In the genomic region with DNA sequence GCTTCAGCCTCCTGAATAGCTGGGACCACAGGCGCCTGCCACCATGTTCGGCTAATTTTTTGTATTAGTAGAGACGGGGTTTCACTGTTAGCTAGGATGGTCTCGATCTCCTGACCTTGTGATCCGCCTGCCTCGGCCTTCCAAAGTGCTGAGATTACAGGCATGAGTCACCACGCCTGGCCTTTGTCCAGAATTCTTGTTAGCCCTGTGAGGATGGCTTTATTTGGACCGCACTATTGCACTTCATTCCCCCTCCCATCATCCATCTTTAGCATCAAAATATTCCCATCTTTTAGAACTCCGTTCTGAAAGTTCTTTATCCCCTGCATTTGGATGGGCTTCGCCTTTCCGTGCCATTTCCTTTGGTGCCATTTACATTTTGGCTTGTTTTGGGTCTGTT, we compare ENCODE assay signal across 21 cellular contexts. TPM values are rescaled to one million over a fixed set of nuclear protein-coding genes. Genes with fewer than 3 reads are reported as not detected.
A peak's percentile ranks its signal among the peaks of the same experiment; 100 is the strongest.
DNase-seq lines count a peak whose midpoint lies in the region; ATAC-seq, FAIRE-seq and TF ChIP-seq lines count a peak whose summit lies in the region.
"Had no signal": no experiment of that assay in that cellular context is flagged by ENCODE, and none has a peak within 500 bp of the region (broad histone marks: within the 10 kb centered on the region; RNA-seq: fewer than 3 reads in every experiment).

No MANE protein-coding gene starts in this region.

- no peak for FAIRE-seq in A549 (lab: Jason Lieb, UNC)
- FAIRE-seq: bronchial epithelial cell, keratinocyte had no signal

- peaks cover 38 to 44% (median 40%) of the 10 kb centered on the region in 3 donors for H3K4me1 Mint-ChIP-seq in naive B cell

- CTCF ChIA-PET in A549 (lab: Yijun Ruan, JAX), result no interaction called here

- POLR2A ChIA-PET in A549 (lab: Yijun Ruan, JAX), result no interaction called here

- peak overlapping the region in 5 of 8 donors; percentile 3 to 77 (median 10) for H3K4me3 Mint-ChIP-seq in naive B cell

- H3K9me3 ChIP-seq in A549, result no peaks in the 10 kb centered on the region
- H3K9me3 ChIP-seq: upper lobe of left lung had no signal

- H3K36me3 Mint-ChIP-seq in naive B cell, result peaks cover 0 to 5% of the 10 kb centered on the region in 2 donors

- no peak for TF ChIP-seq CTCF in A549 (IDR thresholded peaks at IDR 0.05)

- TF ChIP-seq POLR2A in A549 (IDR thresholded peaks at IDR 0.05; ENCODE audit: low read length), result no peak

- ATAC-seq in A549 (no peak), naive B cell (ENCODE audit: low read depth in 2 of 2) (no peak), GM19395 (IDR thresholded peaks at IDR 0.05; ENCODE audit: unreplicated experiment) (no peak), HG03432 (IDR thresholded peaks at IDR 0.05; ENCODE audit: unreplicated experiment) (no peak)

- DNase-seq in A549 (ENCODE audit: low read depth in 1 of 2, low spot score in 1 of 2) (peak in 1 of 2 experiments; percentile 7), ELR (ENCODE audit: low read depth) (peak; percentile 39), astrocyte of the hippocampus (ENCODE audit: low read depth, low spot score) (peak; percentile 14), naive B cell (no peak), SIG-M5 (lab: John Stamatoyannopoulos, UW) (no peak)
- no peak for DNase-seq in activated CD4-positive, alpha-beta T cell treated with anti-CD3 and anti-CD28 coated beads, Interleukin-2, amount 50 U/mL, for 48 hours
- DNase-seq: activated gamma-delta T cell; AML-193; DMS53; GOT3; head of caudate nucleus; NCI-H1105 treated with DMSO at 0.1 percent for 48 hours; NCI-H2171 treated with DMSO at 0.1 percent for 48 hours; stimulated activated naive CD4-positive, alpha-beta T cell; upper lobe of left lung had no signal

- no peak overlapping the region for H3K27ac ChIP-seq in A549
- H3K27ac ChIP-seq: skin epidermis, upper lobe of left lung, VCaP had no signal

- no peak overlapping the region for H3K4me3 ChIP-seq in A549
- H3K4me3 ChIP-seq: skin epidermis, upper lobe of left lung had no signal

- TF ChIP-seq RAD21 in A549 (conservative IDR thresholded peaks at IDR 0.05 in 1 of 2, IDR thresholded peaks at IDR 0.05 in 1 of 2), result no peak

- H3K4me1 ChIP-seq in A549, result peaks cover 17% of the 10 kb centered on the region; the same call in 2 of the 3 replicates

- H3K27me3 Mint-ChIP-seq in naive B cell, result no peaks in the 10 kb centered on the region

- no peak for TF ChIP-seq EP300 in A549 (IDR thresholded peaks at IDR 0.05)

- H3K9me3 Mint-ChIP-seq in naive B cell, result no peaks in the 10 kb centered on the region

- no peak overlapping the region for H3K27ac Mint-ChIP-seq in naive B cell

- no peak overlapping the region for H3K4me2 ChIP-seq in A549

- 74% methylated on average over 11 of the region's 11 CpGs for WGBS in A549 (ENCODE audit: missing lambda C conversion rate)

TF ChIP-seq in A549, 52 proteins besides CTCF, POLR2A, EP300 and RAD21:
- TF ChIP-seq FOSL2 (IDR thresholded peaks at IDR 0.05) (no peak), FOSL2 (CRISPR knock-in tag; IDR thresholded peaks at IDR 0.05) (peak; percentile 13; the same call in 1 of the 2 replicates), RFX5 (IDR thresholded peaks at IDR 0.05) (no peak)
- TF ChIP-seq, protein P1, sequence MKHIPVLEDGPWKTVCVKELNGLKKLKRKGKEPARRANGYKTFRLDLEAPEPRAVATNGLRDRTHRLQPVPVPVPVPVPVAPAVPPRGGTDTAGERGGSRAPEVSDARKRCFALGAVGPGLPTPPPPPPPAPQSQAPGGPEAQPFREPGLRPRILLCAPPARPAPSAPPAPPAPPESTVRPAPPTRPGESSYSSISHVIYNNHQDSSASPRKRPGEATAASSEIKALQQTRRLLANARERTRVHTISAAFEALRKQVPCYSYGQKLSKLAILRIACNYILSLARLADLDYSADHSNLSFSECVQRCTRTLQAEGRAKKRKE (CRISPR knock-in tag; IDR thresholded peaks at IDR 0.05; ENCODE audit: low read depth), result no peak

RNA-seq across cellular contexts. Expression of gene SAMM50, which starts 2.6 kb away (rescaled TPM):
- polyA plus RNA-seq in A549 (2011; rRNA removed) (37.1 and 51.4 TPM in 2 replicates), A549 (2017; fragmentation: RNase III; extraction: RNeasy Plus Mini Kit Qiagen cat#74134 plus additional on column Dnase treatment) (49.3 to 50.8 TPM (median 49.3 TPM) in 3 replicates), naive B cell (ENCODE audit: low read depth in 6 of 6) (10 to 100 TPM; 64.0 to 96.1 (median 75.4) TPM)
- polyA plus RNA-seq in A549 (2012; cell fraction: cytosol; rRNA removed), result 31.9 and 32.9 TPM in 2 replicates
- 25.3 and 36.5 TPM in 2 replicates for polyA plus RNA-seq in A549 (2012; cell fraction: nucleus; rRNA removed)
- polyA minus RNA-seq in A549 (2011; rRNA and poly(A)+ RNA removed), result 29.6 and 33.1 TPM in 2 replicates

RNA-seq across cellular contexts. Expression of gene PNPLA3, which starts 34.3 kb away (rescaled TPM):
- polyA plus RNA-seq in A549 (2011; rRNA removed) (1.3 TPM in 2 replicates), A549 (2017; fragmentation: RNase III; extraction: RNeasy Plus Mini Kit Qiagen cat#74134 plus additional on column Dnase treatment) (1.00 to 1.8 TPM (median 1.3 TPM) in 3 replicates), naive B cell (ENCODE audit: low read depth in 6 of 6) (not detected)
- polyA plus RNA-seq in A549 (2012; cell fraction: cytosol; rRNA removed), result 0.99 and 1.2 TPM in 2 replicates
- 2.2 and 2.3 TPM in 2 replicates for polyA plus RNA-seq in A549 (2012; cell fraction: nucleus; rRNA removed)
- polyA minus RNA-seq in A549 (2011; rRNA and poly(A)+ RNA removed), result 1.2 and 1.6 TPM in 2 replicates

Comparison
In these comparisons a context has a peak if more than half of its experiments do, and no peak if none do; other contexts are left out.
1. DNase-seq: peak in ELR (single experiment) and astrocyte of the hippocampus (single experiment); none in naive B cell (single experiment), SIG-M5 (single experiment) and activated CD4-positive, alpha-beta T cell treated with anti-CD3 and anti-CD28 coated beads, Interleukin-2, amount 50 U/mL, for 48 hours (0 of 2).